19 cellular contexts compared by ENCODE assay signal in the genomic region with DNA sequence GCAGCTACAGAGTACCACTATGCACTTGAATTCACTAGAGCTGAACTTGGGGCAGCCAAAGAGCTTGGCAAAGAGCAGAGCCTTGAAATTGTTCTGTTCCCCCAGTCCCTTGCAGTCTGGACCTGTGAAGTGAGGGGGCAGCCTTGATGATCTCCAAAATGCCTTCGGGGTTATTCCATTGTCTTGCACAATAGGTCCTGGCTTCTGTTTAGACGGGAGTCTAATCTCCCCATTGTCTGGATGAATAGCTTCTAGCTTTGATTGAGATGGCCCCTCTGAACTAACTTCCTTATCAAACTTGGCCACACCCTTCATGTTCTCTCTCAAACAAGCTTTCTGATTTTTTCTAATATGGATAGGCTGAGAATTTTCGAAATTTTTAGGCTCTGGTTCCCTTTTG.
A peak's percentile ranks its signal among the peaks of the same experiment; 100 is the strongest.
DNase-seq lines count a peak whose midpoint lies in the region; TF ChIP-seq lines count a peak whose summit lies in the region.
"Had no signal": no experiment of that assay in that cellular context is flagged by ENCODE, and none has a peak within 500 bp of the region (broad histone marks: within the 10 kb centered on the region; RNA-seq: fewer than 3 reads in every experiment).

No MANE protein-coding gene starts in this region.

- H3K27me3 ChIP-seq in mammary epithelial cell (ENCODE audit: insufficient read depth, low read length) (no peaks in the 10 kb centered on the region), NT2/D1 (ENCODE audit: insufficient read depth, insufficient read length) (no peaks in the 10 kb centered on the region), esophagus squamous epithelium (no peaks in the 10 kb centered on the region), Peyer's patch (no peaks in the 10 kb centered on the region)

- no peak overlapping the region for H2AFZ ChIP-seq in mammary epithelial cell (ENCODE audit: low read depth, low read length)
- H2AFZ ChIP-seq: GM23248 had no signal

- H3K4me1 Mint-ChIP-seq in MCF 10A (ENCODE audit: insufficient read depth, unreplicated experiment) = peaks cover 29% of the 10 kb centered on the region

- peaks cover 9% of the 10 kb centered on the region for H3K9me3 ChIP-seq in mammary epithelial cell (replicated peaks; ENCODE audit: insufficient read depth, low read length)
- H3K9me3 ChIP-seq in NT2/D1 (ENCODE audit: insufficient read depth, low read length) = peaks cover 34% of the 10 kb centered on the region
- H3K9me3 ChIP-seq in esophagus squamous epithelium = no peaks in the 10 kb centered on the region
- peaks cover 0 to 6% (median 0%) of the 10 kb centered on the region in 4 donors for H3K9me3 ChIP-seq in Peyer's patch

- no peaks in the 10 kb centered on the region for H4K20me1 ChIP-seq in mammary epithelial cell (ENCODE audit: insufficient read depth, low read length)

- intact Hi-C loops in MCF 10A (cut with micrococcal nuclease) (no loop called here), mammary epithelial cell (cut with micrococcal nuclease) (no loop called here), esophagus squamous epithelium (cut with DNase I) (no loop called here)

- DNase-seq in MCF 10A (ENCODE audit: unreplicated experiment) (peak; percentile 33), mammary epithelial cell (no peak), NT2/D1 (ENCODE audit: low read depth, low spot score) (peak; percentile 55), esophagus squamous epithelium (lab: John Stamatoyannopoulos, UW) (no peak), NCI-H345 (lab: John Stamatoyannopoulos, UW) (no peak), GM19240 (ENCODE audit: insufficient read length, low spot score) (no peak), Peyer's patch (no peak), NCI-H1417 (lab: John Stamatoyannopoulos, UW) (no peak)
- DNase-seq: AML-193; Caco-2; CD4-positive, alpha-beta T cell; DMS153; DMS79; GF-D8; GM23248; H7 had no signal

- H3K27ac ChIP-seq in mammary epithelial cell (ENCODE audit: insufficient read depth, low read depth, low read length) (no peak overlapping the region), esophagus squamous epithelium (peak overlapping the region in 3 of 4 donors; percentile 1 to 62 (median 58)), Peyer's patch (no peak overlapping the region)
- H3K27ac ChIP-seq: 22Rv1, C4-2B, GM23248 had no signal

- in situ Hi-C loops in mammary epithelial cell (cut with MboI; ENCODE audit: low sequenced_read_pairs in 2 of 2) = no loop called here

- H3K4me3 ChIP-seq in mammary epithelial cell (replicated peaks in 1 of 3; ENCODE audit: insufficient read depth in 1 of 3, low read depth in 2 of 3, low read length in 3 of 3) = no peak overlapping the region
- no peak overlapping the region for H3K4me3 ChIP-seq in NT2/D1 (ENCODE audit: insufficient read length, low read depth)
- H3K4me3 ChIP-seq in esophagus squamous epithelium = no peak overlapping the region
- H3K4me3 ChIP-seq in Peyer's patch = no peak overlapping the region
- H3K4me3 ChIP-seq: A549, GM23248 had no signal

- dilution Hi-C loops in mammary epithelial cell (cut with HindIII; ENCODE audit: low sequenced_read_pairs) = no loop called here

- H3K4me2 ChIP-seq in mammary epithelial cell (ENCODE audit: insufficient read depth, low read depth, low read length) = no peak overlapping the region
- H3K4me2 ChIP-seq: A549 had no signal

- no peaks in the 10 kb centered on the region for H3K36me3 Mint-ChIP-seq in MCF 10A (ENCODE audit: insufficient read depth, unreplicated experiment)

- no peak overlapping the region for H3K9ac ChIP-seq in mammary epithelial cell (ENCODE audit: insufficient read depth, low read length)
- H3K9ac ChIP-seq in NT2/D1 (ENCODE audit: insufficient read length, low read depth) = no peak overlapping the region
- H3K9ac ChIP-seq: GM23248 had no signal

- BruUV-seq in MCF 10A (replicated peaks; lab: Mats Ljungman, UMichigan) (no TSS peak), mammary epithelial cell (replicated peaks; lab: Mats Ljungman, UMichigan) (no TSS peak)

- CTCF ChIA-PET in MCF 10A (lab: Yijun Ruan, JAX) (interaction anchor here (1.1 to 5.5 kb wide), 3 partner anchors 9 to 581 kb away, joined by 4 to 35 read pairs (median 7); no protein-coding TSS in a partner anchor), mammary epithelial cell (lab: Charles Lee; ENCODE audit: low non-redundant PET) (no interaction called here)

- 44% methylated on average over 2 of the region's 3 CpGs for WGBS in mammary epithelial cell (ENCODE audit: low coverage, missing lambda C conversion rate)
- WGBS in esophagus squamous epithelium, 2 donors = 35 to 49% methylated on average over 3 of the region's 3 CpGs

- TF ChIP-seq CTCF in MCF 10A (IDR thresholded peaks at IDR 0.05; ENCODE audit: unreplicated experiment) (no peak), mammary epithelial cell (conservative IDR thresholded peaks at IDR 0.05 in 1 of 2, IDR thresholded peaks at IDR 0.05 in 1 of 2; ENCODE audit: extremely low read depth in 1 of 2, insufficient read depth in 1 of 2, low read depth in 1 of 2, low read length in 2 of 2) (no peak), esophagus squamous epithelium (IDR thresholded peaks at IDR 0.05) (no peak), Peyer's patch (IDR thresholded peaks at IDR 0.05) (no peak)

- H3K4me3 Mint-ChIP-seq in MCF 10A (ENCODE audit: unreplicated experiment) = no peak overlapping the region
- H3K4me3 Mint-ChIP-seq: CD4-positive, alpha-beta T cell had no signal

- H3K79me2 ChIP-seq in mammary epithelial cell (ENCODE audit: insufficient read depth, low read length) = no peaks in the 10 kb centered on the region

- TF ChIP-seq POLR2A in esophagus squamous epithelium (IDR thresholded peaks at IDR 0.05) (no peak), Peyer's patch (IDR thresholded peaks at IDR 0.05) (no peak)

- POLR2A ChIA-PET in MCF 10A (lab: Yijun Ruan, JAX) = interaction anchor here (0.5 kb wide), 1 partner anchor 579 kb away, joined by 3 read pairs; no protein-coding TSS in a partner anchor

- no peaks in the 10 kb centered on the region for H3K9me3 Mint-ChIP-seq in MCF 10A (ENCODE audit: unreplicated experiment)

- H3K27ac Mint-ChIP-seq in MCF 10A (ENCODE audit: low read depth, unreplicated experiment) = no peak overlapping the region
- H3K27ac Mint-ChIP-seq: CD4-positive, alpha-beta T cell had no signal

- H3K27me3 Mint-ChIP-seq in MCF 10A (ENCODE audit: insufficient read depth, unreplicated experiment) = no peaks in the 10 kb centered on the region
- H3K27me3 Mint-ChIP-seq: CD4-positive, alpha-beta T cell had no signal

- H3K4me1 ChIP-seq in mammary epithelial cell (ENCODE audit: insufficient read depth, low read length) = peaks cover 64% of the 10 kb centered on the region
- peaks cover 9% of the 10 kb centered on the region for H3K4me1 ChIP-seq in NT2/D1 (ENCODE audit: insufficient read depth, insufficient read length)
- peaks cover 12 to 72% (median 34%) of the 10 kb centered on the region in 3 donors for H3K4me1 ChIP-seq in esophagus squamous epithelium
- H3K4me1 ChIP-seq in Peyer's patch = no peaks in the 10 kb centered on the region

- H3K36me3 ChIP-seq in mammary epithelial cell (ENCODE audit: insufficient read depth, low read length) (no peaks in the 10 kb centered on the region), NT2/D1 (ENCODE audit: insufficient read depth, insufficient read length, low read length) (no peaks in the 10 kb centered on the region), esophagus squamous epithelium (no peaks in the 10 kb centered on the region), Peyer's patch (no peaks in the 10 kb centered on the region)

Comparison
In these comparisons a context has a peak if more than half of its experiments do, and no peak if none do; other contexts are left out.
1. DNase-seq: peak in MCF 10A (single experiment) and NT2/D1 (single experiment); none in mammary epithelial cell (single experiment), esophagus squamous epithelium (single experiment), NCI-H345 (single experiment), GM19240 (single experiment), Peyer's patch (0 of 3) and NCI-H1417 (0 of 3).
2. H3K27ac ChIP-seq: peak in esophagus squamous epithelium (3 of 4); none in mammary epithelial cell (single experiment) and Peyer's patch (0 of 4).